29 cellular contexts compared by ENCODE assay signal in genomic region chr2:166434491-166434890, GRCh38. TPM values are rescaled to one million over a fixed set of nuclear protein-coding genes. Genes with fewer than 3 reads are reported as not detected.
"Had no signal": no experiment of that assay in that cellular context is flagged by ENCODE, and none has a peak within 500 bp of the region (broad histone marks: within the 10 kb centered on the region; RNA-seq: fewer than 3 reads in every experiment).

No MANE protein-coding gene starts in this region.

- H3K36me3 ChIP-seq: ascending aorta had no signal

- H3K4me3 ChIP-seq: ascending aorta had no signal

- H3K27me3 ChIP-seq: ascending aorta had no signal

- ATAC-seq: activated CD8-positive, alpha-beta T cell treated with anti-CD3 and anti-CD28 coated beads for 36 hours; activated naive CD8-positive, alpha-beta T cell treated with anti-CD3 and anti-CD28 coated beads, Interleukin-2, amount 50 U/mL, for 24 hours had no signal

- H3K4me1 ChIP-seq: ascending aorta had no signal

- DNase-seq: activated B cell treated with CpG ODN at 0.5 μM for 24 hours; activated CD4-positive, alpha-beta memory T cell treated with anti-CD3 and anti-CD28 coated beads for 36 hours; activated CD4-positive, alpha-beta T cell treated with anti-CD3 and anti-CD28 coated beads for 4 hours; activated CD4-positive, alpha-beta T cell treated with anti-CD3 and anti-CD28 coated beads, Interleukin-2, amount 10 ng/mL, durations not matched to agents 24 days and 14 days; activated CD4-positive, alpha-beta T cell treated with anti-CD3 and anti-CD28 coated beads, Interleukin-2, amount 50 U/mL, for 1 hour; activated CD4-positive, alpha-beta T cell treated with anti-CD3 and anti-CD28 coated beads, Interleukin-2, amount 50 U/mL, for 4 hours; activated CD4-positive, CD25-positive, alpha-beta regulatory T cell treated with anti-CD3 and anti-CD28 coated beads, Interleukin-2, amount 50 U/mL, for 72 hours; activated CD8-positive, alpha-beta memory T cell treated with anti-CD3 and anti-CD28 coated beads, Interleukin-2, amount 50 U/mL, for 48 hours; activated CD8-positive, alpha-beta T cell treated with anti-CD3 and anti-CD28 coated beads for 36 hours; activated effector memory CD4-positive, alpha-beta T cell treated with Interleukin-2 at 50 U/mL for 16 hours; activated gamma-delta T cell; activated naive CD4-positive, alpha-beta T cell treated with anti-CD3 and anti-CD28 coated beads, Interleukin-2, amount 10 ng/mL, durations not matched to agents 7 days and 5 days; activated naive CD4-positive, alpha-beta T cell treated with Interleukin-2 at 50 U/mL for 16 hours; activated naive CD8-positive, alpha-beta T cell treated with anti-CD3 and anti-CD28 coated beads, Interleukin-2, amount 10 ng/mL, durations not matched to agents 7 days and 5 days; activated naive CD8-positive, alpha-beta T cell treated with anti-CD3 and anti-CD28 coated beads, Interleukin-2, amount 50 U/mL, for 24 hours; activated T-cell treated with anti-CD3 and anti-CD28 coated beads, Interleukin-2, amount 50 U/mL, for 24 hours; activated T-cell treated with anti-CD3 and anti-CD28 coated beads, Interleukin-2, amount 50 U/mL, for 48 hours; amygdala; anterior cingulate cortex; caudate nucleus; cerebellar nuclear complex; T-helper 1 cell; T-helper 2 cell; T-helper 9 cell had no signal

- H3K27ac ChIP-seq: ascending aorta, VCaP had no signal

- H3K9me3 ChIP-seq: ascending aorta had no signal

RNA-seq across cellular contexts. Expression of gene SCN9A, which starts 58.7 kb away (rescaled TPM):
- total RNA-seq: activated B cell treated with CpG ODN at 0.5 μM for 24 hours; activated CD4-positive, alpha-beta memory T cell treated with anti-CD3 and anti-CD28 coated beads for 36 hours; activated CD4-positive, alpha-beta T cell treated with anti-CD3 and anti-CD28 coated beads, Interleukin-2, amount 10 ng/mL, durations not matched to agents 24 days and 14 days; activated CD8-positive, alpha-beta memory T cell treated with anti-CD3 and anti-CD28 coated beads for 36 hours; activated CD8-positive, alpha-beta T cell treated with anti-CD3 and anti-CD28 coated beads for 36 hours; activated naive CD8-positive, alpha-beta T cell treated with anti-CD3 and anti-CD28 coated beads, Interleukin-2, amount 10 ng/mL, durations not matched to agents 7 days and 5 days; activated T-helper 2 cell treated with anti-CD3 and anti-CD28 coated beads, Interferon-gamma antibody, Interleukin-2, Interleukin-4, amounts not matched to agents 10 μg/mL and 5 μg/mL and 100 μg/mL, durations not matched to agents 14 hours and 24 hours and 36 hours had no signal

RNA-seq across cellular contexts. Expression of gene SCN7A, which starts 59.6 kb away (rescaled TPM):
- total RNA-seq: activated B cell treated with CpG ODN at 0.5 μM for 24 hours; activated CD4-positive, alpha-beta memory T cell treated with anti-CD3 and anti-CD28 coated beads for 36 hours; activated CD4-positive, alpha-beta T cell treated with anti-CD3 and anti-CD28 coated beads, Interleukin-2, amount 10 ng/mL, durations not matched to agents 24 days and 14 days; activated CD8-positive, alpha-beta memory T cell treated with anti-CD3 and anti-CD28 coated beads for 36 hours; activated CD8-positive, alpha-beta T cell treated with anti-CD3 and anti-CD28 coated beads for 36 hours; activated naive CD8-positive, alpha-beta T cell treated with anti-CD3 and anti-CD28 coated beads, Interleukin-2, amount 10 ng/mL, durations not matched to agents 7 days and 5 days; activated T-helper 2 cell treated with anti-CD3 and anti-CD28 coated beads, Interferon-gamma antibody, Interleukin-2, Interleukin-4, amounts not matched to agents 10 μg/mL and 5 μg/mL and 100 μg/mL, durations not matched to agents 14 hours and 24 hours and 36 hours; bronchial epithelial cell had no signal
